Comparison of ENCODE assay signal across 7 cellular contexts in the genomic region with DNA sequence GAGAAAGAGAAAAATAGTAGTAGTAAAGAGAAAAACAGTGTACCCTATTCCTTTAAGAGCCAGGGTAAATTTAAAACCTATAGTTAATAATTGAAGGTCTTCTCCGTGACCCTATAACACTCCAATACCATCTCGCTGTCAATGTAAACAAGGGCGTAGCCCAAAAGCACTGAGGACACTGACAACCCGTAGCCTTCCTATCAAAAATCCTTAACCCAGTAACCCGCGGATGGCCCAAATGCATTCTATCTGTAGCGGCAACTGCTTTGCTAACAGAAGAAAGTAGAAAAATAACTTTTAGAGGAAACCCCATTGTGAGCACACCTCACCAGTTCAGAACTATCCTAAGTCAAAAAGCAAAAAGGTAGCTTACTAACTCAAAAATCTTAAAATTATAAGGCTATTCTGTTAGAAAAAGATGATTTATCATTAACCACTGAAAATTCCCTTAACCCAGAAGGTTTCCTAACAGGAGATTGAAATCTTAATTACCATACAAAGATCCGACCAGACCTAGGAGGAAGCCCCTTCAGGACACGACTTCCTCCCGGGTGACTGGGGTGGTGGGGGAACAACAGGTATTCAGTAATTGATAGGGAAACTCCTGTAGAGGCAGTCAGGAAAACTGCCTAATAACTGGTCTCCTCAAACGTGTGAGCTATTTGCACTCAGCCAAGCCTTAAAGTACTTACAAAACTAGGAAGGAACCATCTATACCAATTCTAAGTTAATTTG. TPM values are rescaled to one million over a fixed set of nuclear protein-coding genes. Genes with fewer than 3 reads are reported as not detected.
A peak's percentile ranks its signal among the peaks of the same experiment; 100 is the strongest.
DNase-seq lines count a peak whose midpoint lies in the region; ATAC-seq, FAIRE-seq and TF ChIP-seq lines count a peak whose summit lies in the region.
"Not testable (repeated sequence)": the region's sequence is repeated elsewhere in the genome, so short reads cannot be mapped to it uniquely, and the experiment has no call there.

No MANE protein-coding gene starts in this region.

- not testable (repeated sequence) for H3K4ac ChIP-seq in mesendoderm (ENCODE audit: low read depth, low read length)

- H3K27me3 Mint-ChIP-seq in HFFc6 (ENCODE audit: insufficient read depth): not testable (repeated sequence)

- CTCF ChIA-PET in K562 (lab: Yijun Ruan, JAX; ENCODE audit: low intra/inter-chr PET ratio): not testable (repeated sequence)

- H3K4me1 ChIP-seq in RWPE2 (ENCODE audit: insufficient read depth, poor library complexity, severe bottlenecking): peaks cover 32% of the 10 kb centered on the region
- not testable (repeated sequence) for H3K4me1 ChIP-seq in K562 (replicated peaks in 1 of 2; ENCODE audit: control insufficient read depth in 2 of 2, insufficient read depth in 2 of 2, low read length in 2 of 2); mesendoderm (ENCODE audit: control insufficient read depth, low read depth, low read length)

- not testable (repeated sequence) for H3K4me3 Mint-ChIP-seq in HFFc6

- not testable (repeated sequence) for H3K36me3 ChIP-seq in RWPE2 (ENCODE audit: low read depth); K562 (ENCODE audit: control insufficient read depth, insufficient read depth, low read length); mesendoderm (ENCODE audit: control insufficient read depth, insufficient read depth, low read length)

- TF ChIP-seq RAD21 in K562 (CRISPR knock-in tag; conservative IDR thresholded peaks at IDR 0.05 in 1 of 2, IDR thresholded peaks at IDR 0.05 in 1 of 2): not testable (repeated sequence)

- H3K4me1 Mint-ChIP-seq in HFFc6 (ENCODE audit: low read depth): peaks cover 45% of the 10 kb centered on the region

- peak overlapping the region; percentile 60 for H3K4me2 ChIP-seq in K562 (ENCODE audit: insufficient read depth, low read length)
- not testable (repeated sequence) for H3K4me2 ChIP-seq in mesendoderm (ENCODE audit: low read length)

- not testable (repeated sequence) for H3K9me3 Mint-ChIP-seq in HFFc6

- BruUV-seq in K562 (replicated peaks; lab: Mats Ljungman, UMichigan): not testable (repeated sequence)

- POLR2A ChIA-PET in K562 (lab: Yijun Ruan, JAX): interaction anchor here (0.6 kb wide), 1 partner anchor 196 kb away, joined by 5 read pairs; no protein-coding TSS in a partner anchor

- H2BK120ac ChIP-seq in mesendoderm (ENCODE audit: low read depth, low read length): not testable (repeated sequence)

- H3K36me3 Mint-ChIP-seq in HFFc6 (ENCODE audit: low read depth): peaks cover 39% of the 10 kb centered on the region

- H3K27ac Mint-ChIP-seq in HFFc6: peak overlapping the region; percentile 29; the same call in 1 of the 2 replicates

- not testable (repeated sequence) for H2BK15ac ChIP-seq in mesendoderm (replicated peaks; ENCODE audit: low read depth)

- H3K9ac ChIP-seq in K562 (ENCODE audit: insufficient read depth in 1 of 2, low read depth in 2 of 2, low read length in 2 of 2): peak overlapping the region in 1 of 2 experiments; percentile 49; a peak in 1 of 4 replicates
- H3K9ac ChIP-seq in mesendoderm (ENCODE audit: low read length): not testable (repeated sequence)

- H2AK5ac ChIP-seq in mesendoderm (ENCODE audit: low read length): not testable (repeated sequence)

- TF ChIP-seq CTCF in HFFc6 (IDR thresholded peaks at IDR 0.05); RWPE2 (IDR thresholded peaks at IDR 0.05; ENCODE audit: poor library complexity, severe bottlenecking); K562 (IDR thresholded peaks at IDR 0.05 in 2 of 3, conservative IDR thresholded peaks at IDR 0.05 in 1 of 3; ENCODE audit: insufficient read depth in 2 of 3, low read depth in 1 of 3, low read length in 3 of 3): not testable (repeated sequence)

- not testable (repeated sequence) for H4K5ac ChIP-seq in mesendoderm (ENCODE audit: low read length)

- not testable (repeated sequence) for H3K27me3 ChIP-seq in RWPE2 (ENCODE audit: insufficient read depth, poor library complexity, severe bottlenecking); K562 (ENCODE audit: control insufficient read depth in 2 of 2, insufficient read depth in 2 of 2, low read length in 2 of 2); mesendoderm (ENCODE audit: insufficient read depth, low read length, poor library complexity)

- intact Hi-C loops in K562 (cut with micrococcal nuclease): not testable (repeated sequence)

- H3K9me1 ChIP-seq in K562 (ENCODE audit: control insufficient read depth, insufficient read depth, low read length): not testable (repeated sequence)

- in situ Hi-C loops in K562 (cut with MboI): not testable (repeated sequence)

- not testable (repeated sequence) for TF ChIP-seq EP300 in K562 (IDR thresholded peaks at IDR 0.05; ENCODE audit: low read length)

- H2BK5ac ChIP-seq in mesendoderm (ENCODE audit: low read length): not testable (repeated sequence)

- not testable (repeated sequence) for H3K9me3 ChIP-seq in RWPE2 (ENCODE audit: severe bottlenecking); K562 (replicated peaks; ENCODE audit: control insufficient read depth, insufficient read depth, low read depth, low read length)

- H3K27ac ChIP-seq in RWPE2 (ENCODE audit: poor library complexity, severe bottlenecking) (peak overlapping the region; percentile 68), K562 (ENCODE audit: extremely low read depth, low read depth, low read length) (peak overlapping the region; percentile 60; the same call in 2 of the 3 replicates)
- H3K27ac ChIP-seq in mesendoderm (ENCODE audit: low read depth, low read length): not testable (repeated sequence)

- WGBS in K562 (ENCODE audit: insufficient coverage, low coverage, missing lambda C conversion rate): 6% methylated on average over 11 of the region's 11 CpGs
- WGBS in mesendoderm (ENCODE audit: extremely low coverage, insufficient coverage, low lambda C conversion rate): no CpG with 5 or more reads among the region's 11 CpGs

- H4K20me1 ChIP-seq in K562 (replicated peaks; ENCODE audit: control insufficient read depth, insufficient read depth, low read length): not testable (repeated sequence)

- DNase-seq in COLO668 (lab: John Stamatoyannopoulos, UW; ENCODE audit: unreplicated experiment): peak; percentile 33
- DNase-seq in HFFc6; RWPE2 (ENCODE audit: low spot score): not testable (repeated sequence)
- DNase-seq in NCI-H748 (lab: John Stamatoyannopoulos, UW; ENCODE audit: unreplicated experiment): peak; percentile 14
- peak; percentile 10 for DNase-seq in UCSD-AML1 (lab: John Stamatoyannopoulos, UW; ENCODE audit: unreplicated experiment)
- DNase-seq in K562 (ENCODE audit: extremely low read depth in 1 of 4, low spot score in 3 of 4): peak in 1 of 4 experiments; percentile 14
- DNase-seq in mesendoderm: peak; percentile 60

- H3K23ac ChIP-seq in mesendoderm (ENCODE audit: low read length): not testable (repeated sequence)

- TF ChIP-seq POLR2A in K562 (conservative IDR thresholded peaks at IDR 0.05): not testable (repeated sequence)

- H3K56ac ChIP-seq in mesendoderm (ENCODE audit: low read length): not testable (repeated sequence)

- H4K8ac ChIP-seq in mesendoderm (ENCODE audit: low read depth, low read length): not testable (repeated sequence)

- H3K4me3 ChIP-seq in RWPE2 (ENCODE audit: severe bottlenecking); K562; mesendoderm (ENCODE audit: low read length): not testable (repeated sequence)

- ATAC-seq in RWPE2 (ENCODE audit: low read depth): not testable (repeated sequence)
- peak; percentile 52 for ATAC-seq in K562

- FAIRE-seq in K562 (lab: Jason Lieb, UNC): peak; percentile 40

- peaks cover 15% of the 10 kb centered on the region for H3K79me1 ChIP-seq in mesendoderm (ENCODE audit: low read length)

- H3K79me2 ChIP-seq in K562 (ENCODE audit: control insufficient read depth, insufficient read depth, low read length) (peaks cover 99% of the 10 kb centered on the region), mesendoderm (ENCODE audit: control insufficient read depth, insufficient read depth, low read length) (peaks cover 66% of the 10 kb centered on the region)

- H2AFZ ChIP-seq in K562 (ENCODE audit: low read depth, low read length): not testable (repeated sequence)

- H3K18ac ChIP-seq in mesendoderm (ENCODE audit: low read length): not testable (repeated sequence)

RNA-seq across cellular contexts. Expression of a gene that starts 57.9 kb away (rescaled TPM):
- total RNA-seq in HFFc6 (2021; fragmentation: NEBNext Ultra II Directional; extraction: Animal tissue kit (Norgen Biotek cat#: 25700)): 10 to 100 TPM in 1 of 6 experiments, 1 to 10 TPM in 5; 6.5 to 10.0 (median 7.5) TPM
- 6.9 and 7.8 TPM in 2 replicates for total RNA-seq in K562 (2011; cell fraction: chromatin; rRNA removed; ENCODE audit: low replicate concordance)
- total RNA-seq in K562 (2011; cell fraction: nucleolus; rRNA removed): 3.0 and 3.3 TPM in 2 replicates
- 4.0 and 9.5 TPM in 2 replicates for total RNA-seq in K562 (2011; cell fraction: nucleoplasm; rRNA removed)
- total RNA-seq in K562 (2014; rRNA removed) (3.7 TPM in 2 replicates), K562 (2014; rRNA removed; fragmentation: Illumina TruSeq; extraction: Trizol) (7.2 and 7.8 TPM in 2 replicates), K562 (2015; rRNA removed; fragmentation: Illumina TruSeq; extraction: Trizol) (4.6 and 5.9 TPM in 2 replicates), K562 (2021) (5.0 and 5.6 TPM in 2 replicates)
- polyA plus RNA-seq in K562 (2011; rRNA removed) (2.5 and 6.2 TPM in 2 replicates), K562 (2014; fragmentation: Illumina TruSeq; extraction: Trizol) (5.0 and 6.7 TPM in 2 replicates), K562 (2014; fragmentation: Nextera tagmentation; extraction: Ambion mirVana) (1 to 10 TPM; 5.9 to 6.1 TPM), K562 (2014; rRNA removed) (4.6 and 6.6 TPM in 2 replicates)
- polyA plus RNA-seq in K562 (2011; cell fraction: cytosol; rRNA removed): 1.4 and 1.5 TPM in 2 replicates
- polyA plus RNA-seq in K562 (2011; cell fraction: nucleus; rRNA removed): 2.1 and 3.1 TPM in 2 replicates
- polyA plus RNA-seq in K562 (2012): 5.3 and 6.4 TPM in 2 replicates
- polyA minus RNA-seq in K562 (2011; rRNA and poly(A)+ RNA removed): 3.4 and 4.7 TPM in 2 replicates
- polyA minus RNA-seq in K562 (2011; cell fraction: cytosol; rRNA and poly(A)+ RNA removed): 2.0 and 2.3 TPM in 2 replicates
- 1.7 and 2.8 TPM in 2 replicates for polyA minus RNA-seq in K562 (2011; cell fraction: nucleus; rRNA and poly(A)+ RNA removed)
- 10.3 TPM for polyA plus RNA-seq in mesendoderm (2013, experiment 1 of 2)
- 9.5 TPM for polyA plus RNA-seq in mesendoderm (2013, experiment 2 of 2)

RNA-seq across cellular contexts. Expression of a gene that starts 58.6 kb away (rescaled TPM):
- 10 to 100 TPM; 34.5 to 40.6 (median 38.6) TPM for total RNA-seq in HFFc6 (2021; fragmentation: NEBNext Ultra II Directional; extraction: Animal tissue kit (Norgen Biotek cat#: 25700))
- 37.9 and 146 TPM in 2 replicates for total RNA-seq in K562 (2011; cell fraction: chromatin; rRNA removed; ENCODE audit: low replicate concordance)
- 20.3 and 32.5 TPM in 2 replicates for total RNA-seq in K562 (2011; cell fraction: nucleolus; rRNA removed)
- 42.4 and 69.4 TPM in 2 replicates for total RNA-seq in K562 (2011; cell fraction: nucleoplasm; rRNA removed)
- total RNA-seq in K562 (2014; rRNA removed): 18.0 and 25.7 TPM in 2 replicates
- 29.1 and 35.7 TPM in 2 replicates for total RNA-seq in K562 (2014; rRNA removed; fragmentation: Illumina TruSeq; extraction: Trizol)
- 23.7 and 24.7 TPM in 2 replicates for total RNA-seq in K562 (2015; rRNA removed; fragmentation: Illumina TruSeq; extraction: Trizol)
- 17.6 and 19.9 TPM in 2 replicates for total RNA-seq in K562 (2021)
- 16.0 and 16.7 TPM in 2 replicates for polyA plus RNA-seq in K562 (2011; rRNA removed)
- 2.7 and 5.8 TPM in 2 replicates for polyA plus RNA-seq in K562 (2011; cell fraction: cytosol; rRNA removed)
- polyA plus RNA-seq in K562 (2011; cell fraction: nucleus; rRNA removed): 17.9 and 25.0 TPM in 2 replicates
- 8.7 and 9.7 TPM in 2 replicates for polyA plus RNA-seq in K562 (2012)
- polyA plus RNA-seq in K562 (2014; fragmentation: Illumina TruSeq; extraction: Trizol): 9.7 and 10.8 TPM in 2 replicates
- polyA plus RNA-seq in K562 (2014; fragmentation: Nextera tagmentation; extraction: Ambion mirVana): 1 to 10 TPM; 5.9 to 6.2 TPM
- polyA plus RNA-seq in K562 (2014; rRNA removed): 5.6 and 14.0 TPM in 2 replicates
- 102 and 104 TPM in 2 replicates for polyA minus RNA-seq in K562 (2011; rRNA and poly(A)+ RNA removed)
- 23.7 and 37.6 TPM in 2 replicates for polyA minus RNA-seq in K562 (2011; cell fraction: cytosol; rRNA and poly(A)+ RNA removed)
- 35.5 and 43.8 TPM in 2 replicates for polyA minus RNA-seq in K562 (2011; cell fraction: nucleus; rRNA and poly(A)+ RNA removed)
- polyA plus RNA-seq in mesendoderm (2013, experiment 1 of 2): 31.7 TPM
- polyA plus RNA-seq in mesendoderm (2013, experiment 2 of 2): 30.9 TPM
